In genomic region chr16:26976913-26977312, GRCh38 we compare ENCODE assay signal across 29 cellular contexts.
"Had no signal": no experiment of that assay in that cellular context is flagged by ENCODE, and none has a peak within 500 bp of the region (broad histone marks: within the 10 kb centered on the region; RNA-seq: fewer than 3 reads in every experiment).

No MANE protein-coding gene starts in this region.

- H3K36me3 Mint-ChIP-seq: activated naive CD4-positive, alpha-beta T cell treated with anti-CD3 and anti-CD28 coated beads, Interleukin-2, amount 10 ng/mL, durations not matched to agents 7 days and 5 days; activated naive CD4-positive, alpha-beta T cell treated with anti-CD3 and anti-CD28 coated beads, Interleukin-2, amount 50 U/mL, for 72 hours; activated naive CD8-positive, alpha-beta T cell treated with anti-CD3 and anti-CD28 coated beads, Interleukin-2, amount 10 ng/mL, durations not matched to agents 7 days and 5 days; WTC11 had no signal

- ATAC-seq: activated naive CD4-positive, alpha-beta T cell treated with anti-CD3 and anti-CD28 coated beads, Interleukin-2, amount 50 U/mL, for 72 hours; activated T-cell treated with anti-CD3 and anti-CD28 coated beads, Interleukin-2, amount 50 U/mL, for 72 hours; foreskin keratinocyte; gastroesophageal sphincter; WTC11 had no signal

- H3K4me3 ChIP-seq: coronary artery, dorsolateral prefrontal cortex, esophagus muscularis mucosa, gastroesophageal sphincter had no signal

- FAIRE-seq: astrocyte, bronchial epithelial cell had no signal

- DNase-seq: activated CD4-positive, alpha-beta memory T cell treated with anti-CD3 and anti-CD28 coated beads, Interleukin-2, amount 10 ng/mL, durations not matched to agents 7 days and 5 days; activated CD4-positive, alpha-beta T cell treated with anti-CD3 and anti-CD28 coated beads for 1 hour; activated CD4-positive, alpha-beta T cell treated with anti-CD3 and anti-CD28 coated beads for 4 hours; activated CD4-positive, alpha-beta T cell treated with anti-CD3 and anti-CD28 coated beads, Interleukin-2, amount 10 ng/mL, durations not matched to agents 7 days and 5 days; activated CD4-positive, alpha-beta T cell treated with anti-CD3 and anti-CD28 coated beads, Interleukin-2, amount 50 U/mL, for 4 hours; activated CD8-positive, alpha-beta memory T cell treated with anti-CD3 and anti-CD28 coated beads, Interleukin-2, amount 50 U/mL, for 48 hours; activated gamma-delta T cell; activated naive CD4-positive, alpha-beta T cell; activated naive CD4-positive, alpha-beta T cell treated with anti-CD3 and anti-CD28 coated beads, Interleukin-2, amount 10 ng/mL, durations not matched to agents 7 days and 5 days; activated naive CD8-positive, alpha-beta T cell treated with anti-CD3 and anti-CD28 coated beads, Interleukin-2, amount 10 ng/mL, durations not matched to agents 7 days and 5 days; activated T-cell treated with anti-CD3 and anti-CD28 coated beads for 4 hours; activated T-cell treated with anti-CD3 and anti-CD28 coated beads, Interleukin-2, amount 50 U/mL, for 24 hours; activated T-cell treated with anti-CD3 and anti-CD28 coated beads, Interleukin-2, amount 50 U/mL, for 72 hours; amniotic stem cell; brain microvascular endothelial cell; effector memory CD4-positive, alpha-beta T cell; endodermal cell; foreskin keratinocyte; T-helper 2 cell had no signal

- H3K4me3 Mint-ChIP-seq: activated CD4-positive, alpha-beta memory T cell treated with anti-CD3 and anti-CD28 coated beads, Interleukin-2, amount 10 ng/mL, durations not matched to agents 7 days and 5 days; activated CD4-positive, alpha-beta T cell treated with anti-CD3 and anti-CD28 coated beads, Interleukin-2, amount 10 ng/mL, durations not matched to agents 7 days and 5 days; activated naive CD4-positive, alpha-beta T cell treated with anti-CD3 and anti-CD28 coated beads, Interleukin-2, amount 10 ng/mL, durations not matched to agents 7 days and 5 days; activated naive CD8-positive, alpha-beta T cell treated with anti-CD3 and anti-CD28 coated beads, Interleukin-2, amount 10 ng/mL, durations not matched to agents 7 days and 5 days; activated T-cell treated with anti-CD3 and anti-CD28 coated beads, Interleukin-2, amount 50 U/mL, for 24 hours; activated T-cell treated with anti-CD3 and anti-CD28 coated beads, Interleukin-2, amount 50 U/mL, for 72 hours; central memory CD8-positive, alpha-beta T cell; dendritic cell treated with granulocyte-macrophage colony-stimulating factor and Interleukin-4, amounts not matched to agents 40 ng/mL and 50 ng/mL, for 4 days; endodermal cell; WTC11 had no signal

- H3K9me3 Mint-ChIP-seq: activated CD4-positive, alpha-beta memory T cell treated with anti-CD3 and anti-CD28 coated beads, Interleukin-2, amount 10 ng/mL, durations not matched to agents 7 days and 5 days; activated CD4-positive, alpha-beta T cell treated with anti-CD3 and anti-CD28 coated beads, Interleukin-2, amount 10 ng/mL, durations not matched to agents 7 days and 5 days; activated naive CD4-positive, alpha-beta T cell treated with anti-CD3 and anti-CD28 coated beads, Interleukin-2, amount 10 ng/mL, durations not matched to agents 7 days and 5 days; activated naive CD4-positive, alpha-beta T cell treated with anti-CD3 and anti-CD28 coated beads, Interleukin-2, amount 50 U/mL, for 72 hours; activated naive CD8-positive, alpha-beta T cell treated with anti-CD3 and anti-CD28 coated beads, Interleukin-2, amount 10 ng/mL, durations not matched to agents 7 days and 5 days; activated T-cell treated with anti-CD3 and anti-CD28 coated beads, Interleukin-2, amount 50 U/mL, for 24 hours; activated T-cell treated with anti-CD3 and anti-CD28 coated beads, Interleukin-2, amount 50 U/mL, for 72 hours; central memory CD8-positive, alpha-beta T cell; dendritic cell treated with granulocyte-macrophage colony-stimulating factor and Interleukin-4, amounts not matched to agents 40 ng/mL and 50 ng/mL, for 4 days; endodermal cell had no signal

- H3K4me1 ChIP-seq: esophagus muscularis mucosa, foreskin keratinocyte, gastroesophageal sphincter had no signal

- H3K36me3 ChIP-seq: brain microvascular endothelial cell, esophagus muscularis mucosa, gastroesophageal sphincter had no signal

- H3K27me3 ChIP-seq: brain microvascular endothelial cell, foreskin keratinocyte had no signal

- H3K27ac Mint-ChIP-seq: activated CD4-positive, alpha-beta memory T cell treated with anti-CD3 and anti-CD28 coated beads, Interleukin-2, amount 10 ng/mL, durations not matched to agents 7 days and 5 days; activated CD4-positive, alpha-beta T cell treated with anti-CD3 and anti-CD28 coated beads, Interleukin-2, amount 10 ng/mL, durations not matched to agents 7 days and 5 days; activated naive CD4-positive, alpha-beta T cell treated with anti-CD3 and anti-CD28 coated beads, Interleukin-2, amount 10 ng/mL, durations not matched to agents 7 days and 5 days; activated naive CD4-positive, alpha-beta T cell treated with anti-CD3 and anti-CD28 coated beads, Interleukin-2, amount 50 U/mL, for 72 hours; activated naive CD8-positive, alpha-beta T cell treated with anti-CD3 and anti-CD28 coated beads, Interleukin-2, amount 10 ng/mL, durations not matched to agents 7 days and 5 days; activated T-cell treated with anti-CD3 and anti-CD28 coated beads, Interleukin-2, amount 50 U/mL, for 24 hours; activated T-cell treated with anti-CD3 and anti-CD28 coated beads, Interleukin-2, amount 50 U/mL, for 72 hours; dendritic cell treated with granulocyte-macrophage colony-stimulating factor and Interleukin-4, amounts not matched to agents 40 ng/mL and 50 ng/mL, for 4 days; endodermal cell; WTC11 had no signal

- H3K4me1 Mint-ChIP-seq: activated CD4-positive, alpha-beta memory T cell treated with anti-CD3 and anti-CD28 coated beads, Interleukin-2, amount 10 ng/mL, durations not matched to agents 7 days and 5 days; activated CD4-positive, alpha-beta T cell treated with anti-CD3 and anti-CD28 coated beads, Interleukin-2, amount 10 ng/mL, durations not matched to agents 7 days and 5 days; activated naive CD4-positive, alpha-beta T cell treated with anti-CD3 and anti-CD28 coated beads, Interleukin-2, amount 10 ng/mL, durations not matched to agents 7 days and 5 days; activated naive CD8-positive, alpha-beta T cell treated with anti-CD3 and anti-CD28 coated beads, Interleukin-2, amount 10 ng/mL, durations not matched to agents 7 days and 5 days; central memory CD8-positive, alpha-beta T cell; endodermal cell had no signal

- H3K27ac ChIP-seq: brain microvascular endothelial cell, coronary artery, esophagus muscularis mucosa, foreskin keratinocyte, gastroesophageal sphincter had no signal

- H3K27me3 Mint-ChIP-seq: activated CD4-positive, alpha-beta T cell treated with anti-CD3 and anti-CD28 coated beads, Interleukin-2, amount 10 ng/mL, durations not matched to agents 7 days and 5 days; activated naive CD8-positive, alpha-beta T cell treated with anti-CD3 and anti-CD28 coated beads, Interleukin-2, amount 10 ng/mL, durations not matched to agents 7 days and 5 days; dendritic cell treated with granulocyte-macrophage colony-stimulating factor and Interleukin-4, amounts not matched to agents 40 ng/mL and 50 ng/mL, for 4 days had no signal

- H3K9me3 ChIP-seq: esophagus muscularis mucosa, gastroesophageal sphincter had no signal
